16 cellular contexts compared by ENCODE assay signal in the genomic region with DNA sequence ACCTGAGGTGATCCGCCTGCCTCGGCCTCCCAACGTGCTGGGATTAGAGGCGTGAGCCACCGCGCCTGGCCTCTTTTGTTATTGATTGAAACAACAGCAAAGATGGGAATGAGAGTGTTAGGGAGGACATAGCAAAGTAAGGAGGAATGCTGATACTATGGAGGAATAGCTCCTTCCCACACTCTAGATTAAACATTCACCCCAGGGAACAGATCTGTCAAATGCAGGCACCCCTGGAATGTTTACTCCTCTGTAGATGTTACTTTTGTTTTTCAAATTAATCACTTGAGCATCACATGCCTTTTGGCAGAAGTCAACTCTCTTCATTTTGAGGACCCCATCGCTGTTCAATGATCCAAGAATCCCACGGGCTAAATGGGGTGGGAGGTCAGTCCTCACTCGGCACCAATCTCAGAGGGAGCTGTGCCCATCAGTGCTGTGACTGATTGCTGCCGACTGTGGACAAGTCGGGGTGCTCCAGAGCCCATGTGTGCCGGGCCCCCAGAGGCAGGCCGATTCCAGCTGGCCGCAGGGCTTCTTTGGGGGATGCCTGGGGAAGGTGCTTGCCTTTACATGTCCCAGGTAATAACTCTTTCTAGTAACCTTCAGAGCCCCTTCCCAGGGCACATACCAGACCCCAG. TPM values are rescaled to one million over a fixed set of nuclear protein-coding genes. Genes with fewer than 3 reads are reported as not detected.
"Had no signal": no experiment of that assay in that cellular context is flagged by ENCODE, and none has a peak within 500 bp of the region (broad histone marks: within the 10 kb centered on the region; RNA-seq: fewer than 3 reads in every experiment).

No MANE protein-coding gene starts in this region.

- H3K27me3 ChIP-seq: breast epithelium, uterus had no signal

- H3K27ac ChIP-seq: breast epithelium, thoracic aorta, uterus had no signal

- H3K9me3 Mint-ChIP-seq: activated T-cell treated with anti-CD3 and anti-CD28 coated beads, Interleukin-2, amount 50 U/mL, for 24 hours; stimulated activated naive CD8-positive, alpha-beta T cell treated with anti-CD3 and anti-CD28 coated beads, Interleukin-15, amount 100 ng/mL, for 72 hours; T-helper 2 cell treated with Interferon-gamma antibody and Interleukin-4, amounts not matched to agents 5 μg/mL and 100 μg/mL, for 36 hours had no signal

- H3K36me3 Mint-ChIP-seq: activated CD8-positive, alpha-beta memory T cell treated with anti-CD3 and anti-CD28 coated beads, Interleukin-2, amount 10 ng/mL, durations not matched to agents 7 days and 5 days; activated naive CD8-positive, alpha-beta T cell had no signal

- H3K27me3 Mint-ChIP-seq: activated CD8-positive, alpha-beta memory T cell treated with anti-CD3 and anti-CD28 coated beads, Interleukin-2, amount 10 ng/mL, durations not matched to agents 7 days and 5 days; activated naive CD8-positive, alpha-beta T cell; activated T-cell treated with anti-CD3 and anti-CD28 coated beads, Interleukin-2, amount 50 U/mL, for 24 hours had no signal

- H3K4me1 ChIP-seq: uterus had no signal

- H3K4me3 Mint-ChIP-seq: activated CD8-positive, alpha-beta memory T cell treated with anti-CD3 and anti-CD28 coated beads, Interleukin-2, amount 10 ng/mL, durations not matched to agents 7 days and 5 days; activated naive CD8-positive, alpha-beta T cell; activated T-cell treated with anti-CD3 and anti-CD28 coated beads, Interleukin-2, amount 50 U/mL, for 24 hours; stimulated activated naive CD8-positive, alpha-beta T cell treated with anti-CD3 and anti-CD28 coated beads, Interleukin-15, amount 100 ng/mL, for 72 hours; T-helper 2 cell treated with Interferon-gamma antibody and Interleukin-4, amounts not matched to agents 5 μg/mL and 100 μg/mL, for 36 hours had no signal

- H3K9me3 ChIP-seq: breast epithelium, thoracic aorta, uterus had no signal

- H3K4me3 ChIP-seq: breast epithelium, thoracic aorta, uterus had no signal

- H3K36me3 ChIP-seq: breast epithelium, thoracic aorta, uterus had no signal

- DNase-seq: activated CD8-positive, alpha-beta memory T cell treated with anti-CD3 and anti-CD28 coated beads, Interleukin-2, amount 10 ng/mL, durations not matched to agents 7 days and 5 days; activated effector memory CD4-positive, alpha-beta T cell treated with Interleukin-2 at 50 U/mL for 16 hours; activated T-cell treated with anti-CD3 and anti-CD28 coated beads, Interleukin-2, amount 50 U/mL, for 24 hours; amygdala; hippocampal formation; retina; stimulated activated CD4-positive, alpha-beta T cell treated with anti-CD3 and anti-CD28 coated beads, Interleukin-4, amount 100 ng/mL, for 4 hours; stimulated activated naive CD8-positive, alpha-beta T cell treated with anti-CD3 and anti-CD28 coated beads, Interleukin-15, amount 100 ng/mL, for 72 hours; uterus had no signal

- H3K27ac Mint-ChIP-seq: activated CD8-positive, alpha-beta memory T cell treated with anti-CD3 and anti-CD28 coated beads, Interleukin-2, amount 10 ng/mL, durations not matched to agents 7 days and 5 days; activated naive CD8-positive, alpha-beta T cell; activated T-cell treated with anti-CD3 and anti-CD28 coated beads, Interleukin-2, amount 50 U/mL, for 24 hours; T-helper 2 cell treated with Interferon-gamma antibody and Interleukin-4, amounts not matched to agents 5 μg/mL and 100 μg/mL, for 36 hours had no signal

- ATAC-seq: activated CD4-positive, CD25-positive, alpha-beta regulatory T cell treated with anti-CD3 and anti-CD28 coated beads, Interleukin-2, amount 50 U/mL, for 24 hours; activated CD8-positive, alpha-beta memory T cell treated with anti-CD3 and anti-CD28 coated beads, Interleukin-2, amount 10 ng/mL, durations not matched to agents 7 days and 5 days; esophagus mucosa; stimulated activated naive CD8-positive, alpha-beta T cell treated with anti-CD3 and anti-CD28 coated beads, Interleukin-15, amount 100 ng/mL, for 72 hours had no signal

- H3K4me1 Mint-ChIP-seq: activated CD8-positive, alpha-beta memory T cell treated with anti-CD3 and anti-CD28 coated beads, Interleukin-2, amount 10 ng/mL, durations not matched to agents 7 days and 5 days; stimulated activated naive CD8-positive, alpha-beta T cell treated with anti-CD3 and anti-CD28 coated beads, Interleukin-15, amount 100 ng/mL, for 72 hours had no signal

RNA-seq across cellular contexts. Expression of a gene that starts 10.2 kb away (rescaled TPM):
- total RNA-seq: activated CD8-positive, alpha-beta memory T cell treated with anti-CD3 and anti-CD28 coated beads, Interleukin-2, amount 10 ng/mL, durations not matched to agents 7 days and 5 days; glomerular endothelial cell had no signal
